ENCODE assay signal across 16 cellular contexts in genomic region chr11:94895971-94896370, GRCh38.
DNase-seq lines count a peak whose midpoint lies in the region; ATAC-seq, FAIRE-seq and TF ChIP-seq lines count a peak whose summit lies in the region.
"Had no signal": no experiment of that assay in that cellular context is flagged by ENCODE, and none has a peak within 500 bp of the region (broad histone marks: within the 10 kb centered on the region; RNA-seq: fewer than 3 reads in every experiment).

No MANE protein-coding gene starts in this region.

- intact Hi-C loops in activated CD4-positive, alpha-beta T cell treated with anti-CD3 and anti-CD28 coated beads, Interleukin-2, amount 10 ng/mL, durations not matched to agents 24 days and 14 days (cut with micrococcal nuclease) = loop anchor here (5.0 kb wide), 2 partner anchors 64 to 154 kb away; no protein-coding TSS in a partner anchor
- intact Hi-C loops in Calu3 (cut with micrococcal nuclease; ENCODE audit: unreplicated experiment) = loop anchor here (2.0 to 10.0 kb wide), 3 partner anchors 109 to 381 kb away; partner anchors contain the start of gene C11orf97

- H3K4me1 ChIP-seq in astrocyte (ENCODE audit: insufficient read depth, low read length) = peaks cover 11% of the 10 kb centered on the region
- H3K4me1 ChIP-seq: upper lobe of right lung had no signal

- H2AFZ ChIP-seq in astrocyte (ENCODE audit: low read depth, low read length) = no peak overlapping the region

- ATAC-seq in GM21360 (IDR thresholded peaks at IDR 0.05; ENCODE audit: unreplicated experiment) = no peak
- ATAC-seq: upper lobe of right lung had no signal

- no peak overlapping the region for H3K27ac Mint-ChIP-seq in activated CD4-positive, alpha-beta T cell treated with anti-CD3 and anti-CD28 coated beads, Interleukin-2, amount 10 ng/mL, durations not matched to agents 24 days and 14 days
- H3K27ac Mint-ChIP-seq in astrocyte (ENCODE audit: unreplicated experiment) = peak overlapping the region; percentile 93
- no peak overlapping the region for H3K27ac Mint-ChIP-seq in Calu3 (ENCODE audit: unreplicated experiment)
- H3K27ac Mint-ChIP-seq: activated CD4-positive, alpha-beta memory T cell treated with anti-CD3 and anti-CD28 coated beads, Interleukin-2, amount 10 ng/mL, durations not matched to agents 7 days and 5 days had no signal

- H3K27me3 ChIP-seq in astrocyte (ENCODE audit: insufficient read depth, low read length) = no peaks in the 10 kb centered on the region
- H3K27me3 ChIP-seq: heart right ventricle, neutrophil, upper lobe of right lung had no signal

- H4K20me1 ChIP-seq in astrocyte (ENCODE audit: insufficient read depth, low read length) = no peaks in the 10 kb centered on the region

- no peaks in the 10 kb centered on the region for H3K36me3 Mint-ChIP-seq in activated CD4-positive, alpha-beta T cell treated with anti-CD3 and anti-CD28 coated beads, Interleukin-2, amount 10 ng/mL, durations not matched to agents 24 days and 14 days (ENCODE audit: low read depth)
- H3K36me3 Mint-ChIP-seq in astrocyte (ENCODE audit: low read depth, unreplicated experiment) (peaks cover 21% of the 10 kb centered on the region), Calu3 (ENCODE audit: insufficient read depth, unreplicated experiment) (no peaks in the 10 kb centered on the region)

- H3K27me3 Mint-ChIP-seq in activated CD4-positive, alpha-beta T cell treated with anti-CD3 and anti-CD28 coated beads, Interleukin-2, amount 10 ng/mL, durations not matched to agents 24 days and 14 days = peaks cover 8% of the 10 kb centered on the region
- no peaks in the 10 kb centered on the region for H3K27me3 Mint-ChIP-seq in astrocyte (ENCODE audit: low read depth, unreplicated experiment)
- H3K27me3 Mint-ChIP-seq in Calu3 (ENCODE audit: unreplicated experiment) = no peaks in the 10 kb centered on the region

- H3K27ac ChIP-seq in astrocyte (ENCODE audit: low read depth, low read length) = peak overlapping the region; percentile 76
- H3K27ac ChIP-seq: neutrophil, upper lobe of right lung had no signal

- no peak overlapping the region for H3K4me3 ChIP-seq in astrocyte (ENCODE audit: insufficient read depth, low read depth, low read length)
- H3K4me3 ChIP-seq: heart right ventricle, lung, upper lobe of right lung had no signal

- FAIRE-seq in astrocyte (lab: Jason Lieb, UNC) = peak; percentile 52

- no TSS peak for BruUV-seq in Calu3 (replicated peaks; lab: Mats Ljungman, UMichigan)

- peaks cover 8% of the 10 kb centered on the region for H3K79me2 ChIP-seq in astrocyte (ENCODE audit: insufficient read depth, low read length)

- TF ChIP-seq CTCF in astrocyte (IDR thresholded peaks at IDR 0.05; ENCODE audit: insufficient read depth, low read depth, low read length) = no peak
- TF ChIP-seq CTCF in Calu3 (IDR thresholded peaks at IDR 0.05; ENCODE audit: unreplicated experiment) = no peak

- peak; percentile 19 for DNase-seq in activated CD4-positive, alpha-beta T cell treated with anti-CD3 and anti-CD28 coated beads, Interleukin-2, amount 10 ng/mL, durations not matched to agents 24 days and 14 days
- no peak for DNase-seq in activated CD4-positive, alpha-beta T cell treated with anti-CD3 and anti-CD28 coated beads, Interleukin-2, amount 50 U/mL, for 48 hours
- DNase-seq in astrocyte (ENCODE audit: low read depth) (peak; percentile 82), fibroblast of the conjunctiva (ENCODE audit: low read depth) (peak; percentile 21), stromal cell of bone marrow (ENCODE audit: low read depth) (peak; percentile 57), Calu3 (no peak)
- DNase-seq in NK-92 treated with Interleukin-12 subunit alpha and Interleukin-12 subunit beta, amount 100 ng/mL, for 24 hours (lab: John Stamatoyannopoulos, UW) = no peak
- DNase-seq: activated CD4-positive, alpha-beta memory T cell treated with anti-CD3 and anti-CD28 coated beads, Interleukin-2, amount 10 ng/mL, durations not matched to agents 7 days and 5 days; activated naive CD4-positive, alpha-beta T cell treated with Interleukin-2 at 50 U/mL for 16 hours; heart right ventricle; Kasumi-1; NCI-H2171; upper lobe of right lung had no signal

- H3K4me3 Mint-ChIP-seq in activated CD4-positive, alpha-beta T cell treated with anti-CD3 and anti-CD28 coated beads, Interleukin-2, amount 10 ng/mL, durations not matched to agents 24 days and 14 days = no peak overlapping the region
- H3K4me3 Mint-ChIP-seq in astrocyte (ENCODE audit: unreplicated experiment) = peak overlapping the region; percentile 18
- H3K4me3 Mint-ChIP-seq in Calu3 (ENCODE audit: low read depth, unreplicated experiment) = no peak overlapping the region
- H3K4me3 Mint-ChIP-seq: activated CD4-positive, alpha-beta memory T cell treated with anti-CD3 and anti-CD28 coated beads, Interleukin-2, amount 10 ng/mL, durations not matched to agents 7 days and 5 days had no signal

- H3K9me3 Mint-ChIP-seq in activated CD4-positive, alpha-beta T cell treated with anti-CD3 and anti-CD28 coated beads, Interleukin-2, amount 10 ng/mL, durations not matched to agents 24 days and 14 days = peaks cover 15% of the 10 kb centered on the region
- H3K9me3 Mint-ChIP-seq in astrocyte (ENCODE audit: unreplicated experiment) (peaks cover 10% of the 10 kb centered on the region), Calu3 (ENCODE audit: low read depth, unreplicated experiment) (no peaks in the 10 kb centered on the region)
- H3K9me3 Mint-ChIP-seq: activated CD4-positive, alpha-beta memory T cell treated with anti-CD3 and anti-CD28 coated beads, Interleukin-2, amount 10 ng/mL, durations not matched to agents 7 days and 5 days had no signal

- peak overlapping the region; percentile 43 for H3K9ac ChIP-seq in astrocyte (ENCODE audit: low read length)

- no peaks in the 10 kb centered on the region for H3K4me1 Mint-ChIP-seq in activated CD4-positive, alpha-beta T cell treated with anti-CD3 and anti-CD28 coated beads, Interleukin-2, amount 10 ng/mL, durations not matched to agents 24 days and 14 days
- H3K4me1 Mint-ChIP-seq in astrocyte (ENCODE audit: low read depth, unreplicated experiment) (peaks cover 17% of the 10 kb centered on the region), Calu3 (ENCODE audit: low read depth, unreplicated experiment) (no peaks in the 10 kb centered on the region)
- H3K4me1 Mint-ChIP-seq: activated CD4-positive, alpha-beta memory T cell treated with anti-CD3 and anti-CD28 coated beads, Interleukin-2, amount 10 ng/mL, durations not matched to agents 7 days and 5 days had no signal

- peaks cover 4% of the 10 kb centered on the region for H3K36me3 ChIP-seq in astrocyte (ENCODE audit: insufficient read depth, low read length)
- H3K36me3 ChIP-seq: neutrophil, upper lobe of right lung had no signal

- peaks cover 3% of the 10 kb centered on the region for H3K9me3 ChIP-seq in astrocyte (ENCODE audit: insufficient read depth, low read depth, low read length)
- H3K9me3 ChIP-seq: neutrophil, upper lobe of right lung had no signal

- CTCF ChIA-PET in Calu3 (lab: Charles Lee) = interaction anchor here (0.7 kb wide), 1 partner anchor 124 kb away, joined by 3 read pairs; no protein-coding TSS in a partner anchor

- peak overlapping the region; percentile 60 for H3K4me2 ChIP-seq in astrocyte (ENCODE audit: low read length)

Comparison
In these comparisons a context has a peak if more than half of its experiments do, and no peak if none do; other contexts are left out.
1. DNase-seq: peak in activated CD4-positive, alpha-beta T cell treated with anti-CD3 and anti-CD28 coated beads, Interleukin-2, amount 10 ng/mL, durations not matched to agents 24 days and 14 days (single experiment), astrocyte (single experiment), fibroblast of the conjunctiva (single experiment) and stromal cell of bone marrow (single experiment); none in activated CD4-positive, alpha-beta T cell treated with anti-CD3 and anti-CD28 coated beads, Interleukin-2, amount 50 U/mL, for 48 hours (0 of 2), NK-92 treated with Interleukin-12 subunit alpha and Interleukin-12 subunit beta, amount 100 ng/mL, for 24 hours (single experiment) and Calu3 (single experiment).